Comparison of ENCODE assay signal across 8 cellular contexts in the genomic region with DNA sequence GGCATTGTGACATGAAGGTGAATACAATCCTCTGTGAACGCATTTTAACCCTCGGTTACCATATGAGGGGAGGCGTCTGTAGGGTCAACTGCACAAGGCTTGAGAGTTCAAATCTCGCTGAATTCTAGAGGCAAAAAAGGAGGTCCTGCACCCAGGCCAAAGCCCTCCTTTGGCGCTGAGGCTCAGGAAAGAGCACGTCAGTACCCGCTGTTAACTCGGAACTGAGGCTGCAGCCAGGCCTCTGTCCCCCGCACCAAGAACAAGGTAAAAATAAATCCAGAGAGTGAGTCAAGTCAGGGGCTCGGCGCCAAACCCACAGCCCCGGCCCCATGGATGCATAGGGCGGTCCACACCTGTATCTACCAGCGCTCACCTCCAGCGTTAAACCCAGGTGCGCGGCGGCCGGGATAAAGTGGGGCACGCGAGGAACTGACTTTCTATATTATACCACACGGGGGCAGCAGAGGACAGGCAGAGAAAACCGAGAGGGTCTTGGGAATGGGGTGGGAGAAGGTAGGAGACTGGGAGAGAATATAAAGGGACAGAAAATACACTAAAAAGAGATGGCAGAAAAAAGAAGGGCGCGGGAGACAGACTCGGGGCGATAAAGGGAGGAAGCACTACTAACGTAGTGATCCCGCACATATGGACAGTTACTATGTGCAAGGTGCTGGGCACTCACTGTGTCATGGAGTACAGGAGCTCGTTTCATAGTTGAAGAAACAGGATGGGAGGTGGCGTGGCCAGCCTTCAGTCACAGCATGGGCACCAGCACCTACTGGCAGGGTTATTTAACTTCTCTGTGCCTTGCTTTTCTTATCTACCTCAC. TPM values are rescaled to one million over a fixed set of nuclear protein-coding genes. Genes with fewer than 3 reads are reported as not detected.
DNase-seq lines count a peak whose midpoint lies in the region; ATAC-seq and TF ChIP-seq lines count a peak whose summit lies in the region.

No MANE protein-coding gene starts in this region.

- no peak overlapping the region for H3K27ac ChIP-seq in vagina

- peaks cover 39% of the 10 kb centered on the region for H3K27me3 Mint-ChIP-seq in activated CD8-positive, alpha-beta memory T cell treated with anti-CD3 and anti-CD28 coated beads, Interleukin-2, amount 10 ng/mL, durations not matched to agents 7 days and 5 days
- peaks cover 3% of the 10 kb centered on the region for H3K27me3 Mint-ChIP-seq in endothelial cell (ENCODE audit: unreplicated experiment)
- peaks cover 23 to 52% of the 10 kb centered on the region in 2 donors for H3K27me3 Mint-ChIP-seq in natural killer cell (ENCODE audit: low read depth in 2 of 2)

- CTCF ChIA-PET in activated CD8-positive, alpha-beta memory T cell treated with anti-CD3 and anti-CD28 coated beads, Interleukin-2, amount 10 ng/mL, durations not matched to agents 7 days and 5 days (lab: Charles Lee) = interaction anchor here (0.9 to 1.2 kb wide), 2 partner anchors 11 to 337 kb away, joined by 3 to 4 read pairs; no protein-coding TSS in a partner anchor

- intact Hi-C loops in natural killer cell (cut with micrococcal nuclease) = loop anchor here (1.0 to 2.0 kb wide), 4 partner anchors 236 to 821 kb away; no protein-coding TSS in a partner anchor
- intact Hi-C loops in vagina (cut with DNase I) = no loop called here

- H3K36me3 ChIP-seq in vagina = no peaks in the 10 kb centered on the region

- H3K27me3 ChIP-seq in vagina = no peaks in the 10 kb centered on the region

- no peaks in the 10 kb centered on the region for H3K36me3 Mint-ChIP-seq in activated CD8-positive, alpha-beta memory T cell treated with anti-CD3 and anti-CD28 coated beads, Interleukin-2, amount 10 ng/mL, durations not matched to agents 7 days and 5 days
- H3K36me3 Mint-ChIP-seq in endothelial cell (ENCODE audit: low read depth, unreplicated experiment) (no peaks in the 10 kb centered on the region), natural killer cell (no peaks in the 10 kb centered on the region)

- H3K4me1 ChIP-seq in vagina = peaks cover 5% of the 10 kb centered on the region

- DNase-seq in activated CD8-positive, alpha-beta memory T cell treated with anti-CD3 and anti-CD28 coated beads for 48 hours (ENCODE audit: low read depth in 2 of 3, low spot score in 2 of 3) = peak in 2 of 3 experiments; percentile 12 to 17
- DNase-seq in activated CD8-positive, alpha-beta memory T cell treated with anti-CD3 and anti-CD28 coated beads, Interleukin-2, amount 10 ng/mL, durations not matched to agents 7 days and 5 days = no peak
- peak; percentile 59 for DNase-seq in HT-29 (ENCODE audit: low spot score)
- DNase-seq in SHP77 treated with DMSO at 0.1 percent for 48 hours (lab: John Stamatoyannopoulos, UW) = peak; percentile 20
- DNase-seq in endothelial cell (ENCODE audit: low spot score) = peak; percentile 67
- DNase-seq in natural killer cell = peak; percentile 28
- no peak for DNase-seq in vagina (ENCODE audit: extremely low spot score in 2 of 2)

- no peaks in the 10 kb centered on the region for H3K4me1 Mint-ChIP-seq in activated CD8-positive, alpha-beta memory T cell treated with anti-CD3 and anti-CD28 coated beads, Interleukin-2, amount 10 ng/mL, durations not matched to agents 7 days and 5 days
- H3K4me1 Mint-ChIP-seq in endothelial cell (ENCODE audit: unreplicated experiment) = no peaks in the 10 kb centered on the region
- no peaks in the 10 kb centered on the region for H3K4me1 Mint-ChIP-seq in natural killer cell

- no peak for ATAC-seq in activated CD8-positive, alpha-beta memory T cell treated with anti-CD3 and anti-CD28 coated beads, Interleukin-2, amount 10 ng/mL, durations not matched to agents 7 days and 5 days
- ATAC-seq in natural killer cell (peak in 1 of 3 donors; percentile 82), GM21576 (IDR thresholded peaks at IDR 0.05; ENCODE audit: unreplicated experiment) (no peak)

- H3K9me3 Mint-ChIP-seq in activated CD8-positive, alpha-beta memory T cell treated with anti-CD3 and anti-CD28 coated beads, Interleukin-2, amount 10 ng/mL, durations not matched to agents 7 days and 5 days (ENCODE audit: low read depth) = no peaks in the 10 kb centered on the region
- H3K9me3 Mint-ChIP-seq in endothelial cell (ENCODE audit: unreplicated experiment) (no peaks in the 10 kb centered on the region), natural killer cell (no peaks in the 10 kb centered on the region)

- H3K4me3 Mint-ChIP-seq in activated CD8-positive, alpha-beta memory T cell treated with anti-CD3 and anti-CD28 coated beads, Interleukin-2, amount 10 ng/mL, durations not matched to agents 7 days and 5 days = no peak overlapping the region
- H3K4me3 Mint-ChIP-seq in endothelial cell (ENCODE audit: unreplicated experiment) (no peak overlapping the region), natural killer cell (no peak overlapping the region)

- no peak overlapping the region for H3K4me3 ChIP-seq in vagina

- no peak for TF ChIP-seq POLR2A in vagina (IDR thresholded peaks at IDR 0.05)

- H3K27ac Mint-ChIP-seq in activated CD8-positive, alpha-beta memory T cell treated with anti-CD3 and anti-CD28 coated beads, Interleukin-2, amount 10 ng/mL, durations not matched to agents 7 days and 5 days = no peak overlapping the region
- no peak overlapping the region for H3K27ac Mint-ChIP-seq in endothelial cell (ENCODE audit: unreplicated experiment)
- no peak overlapping the region for H3K27ac Mint-ChIP-seq in natural killer cell

- TF ChIP-seq CTCF in endothelial cell (IDR thresholded peaks at IDR 0.05; ENCODE audit: unreplicated experiment) (peak; percentile 92), natural killer cell (IDR thresholded peaks at IDR 0.05) (peak; percentile 77), vagina (IDR thresholded peaks at IDR 0.05) (peak; percentile 50 to 67 (median 57))

- no peaks in the 10 kb centered on the region for H3K9me3 ChIP-seq in vagina

RNA-seq across cellular contexts. Expression of a gene that starts 54.9 kb away (rescaled TPM):
- under 1 TPM in 1 of 2 experiments, not detected in 1; 0.12 TPM for total RNA-seq in activated CD8-positive, alpha-beta memory T cell treated with anti-CD3 and anti-CD28 coated beads, Interleukin-2, amount 10 ng/mL, durations not matched to agents 7 days and 5 days
- not detected in 2 replicates for total RNA-seq in HT-29 (2014; rRNA removed; shearing (Covaris generic))
- total RNA-seq in endothelial cell (ENCODE audit: unreplicated experiment) = not detected
- not detected for total RNA-seq in natural killer cell
- not detected for total RNA-seq in vagina

Comparison
In these comparisons a context has a peak if more than half of its experiments do, and no peak if none do; other contexts are left out.
1. DNase-seq: peak in activated CD8-positive, alpha-beta memory T cell treated with anti-CD3 and anti-CD28 coated beads for 48 hours (2 of 3), HT-29 (single experiment), SHP77 treated with DMSO at 0.1 percent for 48 hours (single experiment), endothelial cell (single experiment) and natural killer cell (single experiment); none in activated CD8-positive, alpha-beta memory T cell treated with anti-CD3 and anti-CD28 coated beads, Interleukin-2, amount 10 ng/mL, durations not matched to agents 7 days and 5 days (single experiment) and vagina (0 of 2).
2. Peak in every context shown above with its lines, with median percentiles within 50 percentile points of each other: CTCF ChIP-seq.